ENCODE assay signal across 13 cellular contexts in the genomic region with DNA sequence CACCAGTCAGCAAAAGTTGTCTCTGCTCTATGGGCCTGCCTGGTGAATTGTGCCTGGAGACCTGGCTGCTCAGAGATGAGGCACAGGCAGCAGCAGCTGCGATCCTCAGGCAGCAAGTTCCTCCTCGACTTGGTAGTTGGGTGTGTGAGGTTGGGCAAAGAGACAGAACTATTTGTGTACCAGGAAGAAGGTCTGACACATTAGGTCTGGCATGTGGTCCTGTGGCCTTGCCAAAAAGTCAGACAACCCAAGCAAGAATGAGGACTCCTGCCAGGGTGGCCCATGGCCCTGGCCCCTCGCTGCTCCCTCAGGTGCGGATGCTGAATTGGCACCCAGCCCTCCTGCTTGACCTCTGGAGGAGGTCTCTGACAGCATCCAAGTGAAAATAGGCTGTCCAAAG.
DNase-seq lines count a peak whose midpoint lies in the region; ATAC-seq and TF ChIP-seq lines count a peak whose summit lies in the region.
"Had no signal": no experiment of that assay in that cellular context is flagged by ENCODE, and none has a peak within 500 bp of the region (broad histone marks: within the 10 kb centered on the region; RNA-seq: fewer than 3 reads in every experiment).

No MANE protein-coding gene starts in this region.

- H3K27ac Mint-ChIP-seq in stimulated activated naive B cell treated with anti-CD40 and anti-IgM and Interleukin-4, amounts not matched to agents 10 μg/mL and 1 μg/mL and 100 μg/mL, for 72 hours, result no peak overlapping the region
- H3K27ac Mint-ChIP-seq: natural killer cell treated with Interleukin-12 subunit alpha and Interleukin-12 subunit beta and Interleukin-15 and Interleukin-18, amount 100 ng/mL, for 72 hours had no signal

- no peak overlapping the region for H3K4me3 Mint-ChIP-seq in stimulated activated naive B cell treated with anti-CD40 and anti-IgM and Interleukin-4, amounts not matched to agents 10 μg/mL and 1 μg/mL and 100 μg/mL, for 72 hours
- H3K4me3 Mint-ChIP-seq: natural killer cell treated with Interleukin-12 subunit alpha and Interleukin-12 subunit beta and Interleukin-15 and Interleukin-18, amount 100 ng/mL, for 72 hours had no signal

- H3K4me1 ChIP-seq in breast epithelium, result no peaks in the 10 kb centered on the region
- peaks cover 0 to 14% of the 10 kb centered on the region in 2 donors for H3K4me1 ChIP-seq in right atrium auricular region

- TF ChIP-seq CTCF in breast epithelium (IDR thresholded peaks at IDR 0.05) (no peak), right atrium auricular region (IDR thresholded peaks at IDR 0.05) (no peak)

- peaks cover 30 to 49% of the 10 kb centered on the region in 2 donors for H3K27me3 Mint-ChIP-seq in stimulated activated naive B cell treated with anti-CD40 and anti-IgM and Interleukin-4, amounts not matched to agents 10 μg/mL and 1 μg/mL and 100 μg/mL, for 72 hours

- H3K27me3 ChIP-seq in breast epithelium, result no peaks in the 10 kb centered on the region
- no peaks in the 10 kb centered on the region for H3K27me3 ChIP-seq in right atrium auricular region

- no peak for TF ChIP-seq POLR2A in breast epithelium (IDR thresholded peaks at IDR 0.05)

- H3K9me3 Mint-ChIP-seq in stimulated activated naive B cell treated with anti-CD40 and anti-IgM and Interleukin-4, amounts not matched to agents 10 μg/mL and 1 μg/mL and 100 μg/mL, for 72 hours, result no peaks in the 10 kb centered on the region
- H3K9me3 Mint-ChIP-seq: natural killer cell treated with Interleukin-12 subunit alpha and Interleukin-12 subunit beta and Interleukin-15 and Interleukin-18, amount 100 ng/mL, for 72 hours had no signal

- H3K36me3 ChIP-seq in breast epithelium, result no peaks in the 10 kb centered on the region
- no peaks in the 10 kb centered on the region for H3K36me3 ChIP-seq in right atrium auricular region

- no peak for ATAC-seq in stimulated activated naive B cell treated with anti-CD40 and anti-IgM and Interleukin-4, amounts not matched to agents 10 μg/mL and 1 μg/mL and 100 μg/mL, for 72 hours (replicated peaks)
- ATAC-seq: natural killer cell treated with Interleukin-12 subunit alpha and Interleukin-12 subunit beta and Interleukin-15 and Interleukin-18, amount 100 ng/mL, for 72 hours had no signal

- DNase-seq in HS-27A (ENCODE audit: low read depth) (peak; percentile 27), breast epithelium (ENCODE audit: low spot score in 2 of 2) (peak in 1 of 2 donors; percentile 84), right atrium auricular region (ENCODE audit: low spot score) (peak; percentile 71), stromal cell of bone marrow (ENCODE audit: low read depth) (peak; percentile 35), retina (no peak), NCI-H1436 (lab: John Stamatoyannopoulos, UW) (no peak)
- no peak for DNase-seq in stimulated activated naive B cell treated with anti-CD40 and anti-IgM and Interleukin-4, amounts not matched to agents 10 μg/mL and 1 μg/mL and 100 μg/mL, for 72 hours
- DNase-seq in activated T-cell treated with anti-CD3 and anti-CD28 coated beads, Interleukin-2, amount 50 U/mL, for 48 hours, result no peak
- DNase-seq: activated CD4-positive, alpha-beta T cell treated with anti-CD3 and anti-CD28 coated beads for 1 hour; activated effector memory CD4-positive, alpha-beta T cell treated with Interleukin-2 at 50 U/mL for 16 hours; DMS 273 treated with DMSO at 0.1 percent for 48 hours; stimulated activated CD4-positive, alpha-beta T cell treated with anti-CD3 and anti-CD28 coated beads, Interleukin-2, amount 100 ng/mL, for 48 hours had no signal

- no peaks in the 10 kb centered on the region for H3K9me3 ChIP-seq in breast epithelium
- peaks cover 0 to 7% of the 10 kb centered on the region in 2 donors for H3K9me3 ChIP-seq in right atrium auricular region

- peak overlapping the region; percentile 44 to 69 for H3K27ac ChIP-seq in breast epithelium
- peak overlapping the region; percentile 59 to 82 for H3K27ac ChIP-seq in right atrium auricular region

- H3K36me3 Mint-ChIP-seq in stimulated activated naive B cell treated with anti-CD40 and anti-IgM and Interleukin-4, amounts not matched to agents 10 μg/mL and 1 μg/mL and 100 μg/mL, for 72 hours, result no peaks in the 10 kb centered on the region
- H3K36me3 Mint-ChIP-seq: natural killer cell treated with Interleukin-12 subunit alpha and Interleukin-12 subunit beta and Interleukin-15 and Interleukin-18, amount 100 ng/mL, for 72 hours had no signal

- H3K4me1 Mint-ChIP-seq in stimulated activated naive B cell treated with anti-CD40 and anti-IgM and Interleukin-4, amounts not matched to agents 10 μg/mL and 1 μg/mL and 100 μg/mL, for 72 hours, result no peaks in the 10 kb centered on the region

- H3K4me3 ChIP-seq in breast epithelium (no peak overlapping the region), right atrium auricular region (no peak overlapping the region)

- intact Hi-C loops in breast epithelium (cut with DNase I; ENCODE audit: low total_unique reads), result no loop called here

Comparison
In these comparisons a context has a peak if more than half of its experiments do, and no peak if none do; other contexts are left out.
1. DNase-seq: peak in HS-27A (single experiment), right atrium auricular region (single experiment) and stromal cell of bone marrow (single experiment); none in stimulated activated naive B cell treated with anti-CD40 and anti-IgM and Interleukin-4, amounts not matched to agents 10 μg/mL and 1 μg/mL and 100 μg/mL, for 72 hours (single experiment), retina (single experiment), activated T-cell treated with anti-CD3 and anti-CD28 coated beads, Interleukin-2, amount 50 U/mL, for 48 hours (0 of 2) and NCI-H1436 (single experiment).